In genomic region chr11:67663515-67664212, GRCh38 we compare ENCODE assay signal across 19 cellular contexts. TPM values are rescaled to one million over a fixed set of nuclear protein-coding genes. Genes with fewer than 3 reads are reported as not detected.
DNase-seq lines count a peak whose midpoint lies in the region; ATAC-seq lines count a peak whose summit lies in the region.
"Had no signal": no experiment of that assay in that cellular context is flagged by ENCODE, and none has a peak within 500 bp of the region (broad histone marks: within the 10 kb centered on the region; RNA-seq: fewer than 3 reads in every experiment).

No MANE protein-coding gene starts in this region.

- DNase-seq in activated CD8-positive, alpha-beta memory T cell treated with anti-CD3 and anti-CD28 coated beads for 24 hours: peak; percentile 37
- no peak for DNase-seq in activated CD8-positive, alpha-beta memory T cell treated with anti-CD3 and anti-CD28 coated beads, Interleukin-2, amount 50 U/mL, for 4 hours
- DNase-seq in HuH-7.5 (ENCODE audit: low spot score) (peak; percentile 22), mesenteric fat pad (ENCODE audit: low spot score) (peak; percentile 81)
- no peak for DNase-seq in activated T-helper 1 cell treated with anti-CD3 and anti-CD28 coated beads, Interleukin-12 subunit alpha, Interleukin-12 subunit beta, Interleukin-2, Interleukin-4 antibody, amounts not matched to agents 30 ng/mL and 10 ng/mL and 1 ng/mL, durations not matched to agents 14 hours and 24 hours and 36 hours (ENCODE audit: low spot score)
- DNase-seq: CD4-positive, CD25-positive, alpha-beta regulatory T cell; DMS53; KG1; MG63; NCI-H2029; NCI-H446 treated with DMSO at 0.1 percent for 48 hours; NCI-H526; PC-9; SJCRH30 had no signal

- no peak overlapping the region for H3K27ac Mint-ChIP-seq in activated T-helper 1 cell treated with anti-CD3 and anti-CD28 coated beads, Interleukin-12 subunit alpha, Interleukin-12 subunit beta, Interleukin-2, Interleukin-4 antibody, amounts not matched to agents 30 ng/mL and 10 ng/mL and 1 ng/mL, durations not matched to agents 14 hours and 24 hours and 36 hours
- H3K27ac Mint-ChIP-seq: CD4-positive, CD25-positive, alpha-beta regulatory T cell had no signal

- intact Hi-C loops in activated T-helper 1 cell treated with anti-CD3 and anti-CD28 coated beads, Interleukin-12 subunit alpha, Interleukin-12 subunit beta, Interleukin-2, Interleukin-4 antibody, amounts not matched to agents 30 ng/mL and 10 ng/mL and 1 ng/mL, durations not matched to agents 14 hours and 24 hours and 36 hours (cut with micrococcal nuclease): no loop called here

- H3K9me3 Mint-ChIP-seq in activated T-helper 1 cell treated with anti-CD3 and anti-CD28 coated beads, Interleukin-12 subunit alpha, Interleukin-12 subunit beta, Interleukin-2, Interleukin-4 antibody, amounts not matched to agents 30 ng/mL and 10 ng/mL and 1 ng/mL, durations not matched to agents 14 hours and 24 hours and 36 hours: no peaks in the 10 kb centered on the region
- H3K9me3 Mint-ChIP-seq: CD4-positive, CD25-positive, alpha-beta regulatory T cell had no signal

- peaks cover 3% of the 10 kb centered on the region for H3K27me3 Mint-ChIP-seq in activated T-helper 1 cell treated with anti-CD3 and anti-CD28 coated beads, Interleukin-12 subunit alpha, Interleukin-12 subunit beta, Interleukin-2, Interleukin-4 antibody, amounts not matched to agents 30 ng/mL and 10 ng/mL and 1 ng/mL, durations not matched to agents 14 hours and 24 hours and 36 hours (ENCODE audit: insufficient read depth)

- peaks cover 3% of the 10 kb centered on the region for H3K4me1 Mint-ChIP-seq in activated T-helper 1 cell treated with anti-CD3 and anti-CD28 coated beads, Interleukin-12 subunit alpha, Interleukin-12 subunit beta, Interleukin-2, Interleukin-4 antibody, amounts not matched to agents 30 ng/mL and 10 ng/mL and 1 ng/mL, durations not matched to agents 14 hours and 24 hours and 36 hours (ENCODE audit: low read depth)

- ATAC-seq in GM21717 (IDR thresholded peaks at IDR 0.05; ENCODE audit: unreplicated experiment): no peak
- no peak for ATAC-seq in HG02610 (IDR thresholded peaks at IDR 0.05; ENCODE audit: unreplicated experiment)
- ATAC-seq: Right ventricle myocardium inferior, SK-N-SH treated with all-trans-retinoic acid at 6 μM for 48 hours had no signal

- H3K4me3 Mint-ChIP-seq in activated T-helper 1 cell treated with anti-CD3 and anti-CD28 coated beads, Interleukin-12 subunit alpha, Interleukin-12 subunit beta, Interleukin-2, Interleukin-4 antibody, amounts not matched to agents 30 ng/mL and 10 ng/mL and 1 ng/mL, durations not matched to agents 14 hours and 24 hours and 36 hours: no peak overlapping the region
- H3K4me3 Mint-ChIP-seq: CD4-positive, CD25-positive, alpha-beta regulatory T cell had no signal

- H3K36me3 Mint-ChIP-seq in activated T-helper 1 cell treated with anti-CD3 and anti-CD28 coated beads, Interleukin-12 subunit alpha, Interleukin-12 subunit beta, Interleukin-2, Interleukin-4 antibody, amounts not matched to agents 30 ng/mL and 10 ng/mL and 1 ng/mL, durations not matched to agents 14 hours and 24 hours and 36 hours (ENCODE audit: low read depth): no peaks in the 10 kb centered on the region
- H3K36me3 Mint-ChIP-seq: CD4-positive, CD25-positive, alpha-beta regulatory T cell had no signal

RNA-seq across cellular contexts. Expression of gene ALDH3B2, which starts 10.8 kb away (rescaled TPM):
- total RNA-seq in mesenteric fat pad: not detected
- not detected in 2 replicates for total RNA-seq in activated T-helper 1 cell treated with anti-CD3 and anti-CD28 coated beads, Interleukin-12 subunit alpha, Interleukin-12 subunit beta, Interleukin-2, Interleukin-4 antibody, amounts not matched to agents 30 ng/mL and 10 ng/mL and 1 ng/mL, durations not matched to agents 14 hours and 24 hours and 36 hours
- total RNA-seq: CD4-positive, CD25-positive, alpha-beta regulatory T cell; Right ventricle myocardium inferior; RPMI7951; SJCRH30 had no signal

RNA-seq across cellular contexts. Expression of gene ACY3, which starts 13.1 kb away (rescaled TPM):
- not detected for total RNA-seq in mesenteric fat pad
- total RNA-seq in activated T-helper 1 cell treated with anti-CD3 and anti-CD28 coated beads, Interleukin-12 subunit alpha, Interleukin-12 subunit beta, Interleukin-2, Interleukin-4 antibody, amounts not matched to agents 30 ng/mL and 10 ng/mL and 1 ng/mL, durations not matched to agents 14 hours and 24 hours and 36 hours: 0.32 TPM in 1 of 2 replicates, not detected in the other
- total RNA-seq: Right ventricle myocardium inferior had no signal

RNA-seq across cellular contexts. Expression of gene TBX10, which starts 24.1 kb away (rescaled TPM):
- total RNA-seq in mesenteric fat pad: not detected
- total RNA-seq in activated T-helper 1 cell treated with anti-CD3 and anti-CD28 coated beads, Interleukin-12 subunit alpha, Interleukin-12 subunit beta, Interleukin-2, Interleukin-4 antibody, amounts not matched to agents 30 ng/mL and 10 ng/mL and 1 ng/mL, durations not matched to agents 14 hours and 24 hours and 36 hours: not detected in 2 replicates
- total RNA-seq: CD4-positive, CD25-positive, alpha-beta regulatory T cell; PC-9; RPMI7951; SJCRH30 had no signal

RNA-seq across cellular contexts. Expression of gene NUDT8, which starts 33.9 kb away (rescaled TPM):
- 12.9 TPM for total RNA-seq in mesenteric fat pad
- total RNA-seq in activated T-helper 1 cell treated with anti-CD3 and anti-CD28 coated beads, Interleukin-12 subunit alpha, Interleukin-12 subunit beta, Interleukin-2, Interleukin-4 antibody, amounts not matched to agents 30 ng/mL and 10 ng/mL and 1 ng/mL, durations not matched to agents 14 hours and 24 hours and 36 hours: 18.5 and 19.9 TPM in 2 replicates

RNA-seq across cellular contexts. Expression of gene NDUFV1, which starts 56.9 kb away (rescaled TPM):
- total RNA-seq in mesenteric fat pad: 147 TPM
- total RNA-seq in activated T-helper 1 cell treated with anti-CD3 and anti-CD28 coated beads, Interleukin-12 subunit alpha, Interleukin-12 subunit beta, Interleukin-2, Interleukin-4 antibody, amounts not matched to agents 30 ng/mL and 10 ng/mL and 1 ng/mL, durations not matched to agents 14 hours and 24 hours and 36 hours: 289 and 303 TPM in 2 replicates

Comparison
In these comparisons a context has a peak if more than half of its experiments do, and no peak if none do; other contexts are left out.
1. DNase-seq: peak in activated CD8-positive, alpha-beta memory T cell treated with anti-CD3 and anti-CD28 coated beads for 24 hours (single experiment), HuH-7.5 (single experiment) and mesenteric fat pad (single experiment); none in activated CD8-positive, alpha-beta memory T cell treated with anti-CD3 and anti-CD28 coated beads, Interleukin-2, amount 50 U/mL, for 4 hours (single experiment) and activated T-helper 1 cell treated with anti-CD3 and anti-CD28 coated beads, Interleukin-12 subunit alpha, Interleukin-12 subunit beta, Interleukin-2, Interleukin-4 antibody, amounts not matched to agents 30 ng/mL and 10 ng/mL and 1 ng/mL, durations not matched to agents 14 hours and 24 hours and 36 hours (single experiment).